In genomic region chr7:98640375-98640774, GRCh38 we compare ENCODE assay signal across 19 cellular contexts. TPM values are rescaled to one million over a fixed set of nuclear protein-coding genes. Genes with fewer than 3 reads are reported as not detected.
"Had no signal": no experiment of that assay in that cellular context is flagged by ENCODE, and none has a peak within 500 bp of the region (broad histone marks: within the 10 kb centered on the region; RNA-seq: fewer than 3 reads in every experiment).

No MANE protein-coding gene starts in this region.

- H3K36me3 ChIP-seq: adrenal gland, ovary, stomach had no signal

- H3K9me3 ChIP-seq: adrenal gland, ovary, testis had no signal

- H3K4me1 Mint-ChIP-seq: activated naive CD4-positive, alpha-beta T cell treated with anti-CD3 and anti-CD28 coated beads, Interleukin-2, amount 50 U/mL, for 24 hours; stimulated activated effector memory CD8-positive, alpha-beta T cell treated with anti-CD3 and anti-CD28 coated beads, Interleukin-12 subunit alpha, Interleukin-12 subunit beta, amount 100 ng/mL, for 72 hours had no signal

- H3K4me3 ChIP-seq: adrenal gland, ovary, psoas muscle, stomach, testis had no signal

- H3K27me3 Mint-ChIP-seq: activated naive CD4-positive, alpha-beta T cell treated with anti-CD3 and anti-CD28 coated beads, Interleukin-2, amount 50 U/mL, for 24 hours had no signal

- H3K27ac ChIP-seq: adrenal gland, ovary, psoas muscle, stomach, testis had no signal

- H3K4me3 Mint-ChIP-seq: activated naive CD4-positive, alpha-beta T cell treated with anti-CD3 and anti-CD28 coated beads, Interleukin-2, amount 50 U/mL, for 24 hours; neural crest cell; stimulated activated effector memory CD8-positive, alpha-beta T cell treated with anti-CD3 and anti-CD28 coated beads, Interleukin-12 subunit alpha, Interleukin-12 subunit beta, amount 100 ng/mL, for 72 hours; type B pancreatic cell had no signal

- H3K4me1 ChIP-seq: adrenal gland, psoas muscle, stomach, testis had no signal

- DNase-seq: activated CD4-positive, alpha-beta T cell treated with anti-CD3 and anti-CD28 coated beads, Interleukin-2, amount 50 U/mL, for 4 hours; activated gamma-delta T cell; cerebellar nuclear complex; cortex of kidney; mammary epithelial cell; ovary; psoas muscle; right cardiac atrium; small intestine; stimulated activated CD4-positive, alpha-beta T cell treated with anti-CD3 and anti-CD28 coated beads, Interleukin-4, amount 100 ng/mL, for 24 hours; stomach; testis had no signal

- ATAC-seq: left lobe of liver; psoas muscle; right cardiac atrium; stimulated activated effector memory CD8-positive, alpha-beta T cell treated with anti-CD3 and anti-CD28 coated beads, Interleukin-12 subunit alpha, Interleukin-12 subunit beta, amount 100 ng/mL, for 72 hours had no signal

- H3K9me3 Mint-ChIP-seq: activated naive CD4-positive, alpha-beta T cell treated with anti-CD3 and anti-CD28 coated beads, Interleukin-2, amount 50 U/mL, for 24 hours; type B pancreatic cell had no signal

- H3K27ac Mint-ChIP-seq: activated naive CD4-positive, alpha-beta T cell treated with anti-CD3 and anti-CD28 coated beads, Interleukin-2, amount 50 U/mL, for 24 hours; stimulated activated effector memory CD8-positive, alpha-beta T cell treated with anti-CD3 and anti-CD28 coated beads, Interleukin-12 subunit alpha, Interleukin-12 subunit beta, amount 100 ng/mL, for 72 hours; type B pancreatic cell had no signal

- H3K27me3 ChIP-seq: adrenal gland, ovary, testis had no signal

- H3K36me3 Mint-ChIP-seq: activated naive CD4-positive, alpha-beta T cell treated with anti-CD3 and anti-CD28 coated beads, Interleukin-2, amount 50 U/mL, for 24 hours; stimulated activated effector memory CD8-positive, alpha-beta T cell treated with anti-CD3 and anti-CD28 coated beads, Interleukin-12 subunit alpha, Interleukin-12 subunit beta, amount 100 ng/mL, for 72 hours; type B pancreatic cell had no signal

RNA-seq across cellular contexts. Expression of gene NPTX2, which starts 23.3 kb away (rescaled TPM):
- polyA plus RNA-seq: keratinocyte had no signal
